Comparison of ENCODE assay signal across 1 cellular context in the genomic region with DNA sequence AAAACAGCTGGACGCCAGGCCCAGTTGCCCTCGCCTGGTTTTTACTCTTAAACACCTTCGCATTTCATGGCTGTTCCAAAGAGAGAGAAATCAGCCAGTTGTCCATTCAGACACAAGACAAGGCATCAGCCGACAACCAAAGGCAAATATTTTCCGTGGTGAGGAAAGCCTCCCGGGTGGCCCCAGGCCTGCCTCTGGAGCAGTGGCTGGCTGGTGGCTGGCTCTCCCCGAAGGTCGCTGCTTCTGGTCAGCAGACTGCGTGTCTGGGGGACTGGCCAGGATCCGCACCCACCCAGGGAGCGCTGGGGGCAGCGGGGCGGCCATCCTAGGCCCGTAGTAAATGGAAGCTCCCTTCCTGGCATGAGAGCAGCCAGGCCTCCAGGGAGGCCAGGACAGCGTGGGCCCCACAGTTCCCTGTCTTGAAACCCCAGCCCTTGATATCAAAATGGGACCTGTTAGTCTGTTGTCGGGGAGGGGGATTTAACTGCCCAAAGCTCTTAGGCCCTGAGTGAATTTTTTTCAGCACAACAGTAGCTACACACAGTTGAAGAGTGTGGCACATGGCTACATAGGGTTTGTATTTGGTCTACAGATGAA.
TF ChIP-seq lines count a peak whose summit lies in the region.

No MANE protein-coding gene starts in this region.

TF ChIP-seq in GM23338, 12 proteins besides CTCF, POLR2A, EP300 and RAD21 (continued from another document):
- TF ChIP-seq STAT1 (IDR thresholded peaks at IDR 0.05; ENCODE audit: unreplicated experiment) = no peak
